In the genomic region with DNA sequence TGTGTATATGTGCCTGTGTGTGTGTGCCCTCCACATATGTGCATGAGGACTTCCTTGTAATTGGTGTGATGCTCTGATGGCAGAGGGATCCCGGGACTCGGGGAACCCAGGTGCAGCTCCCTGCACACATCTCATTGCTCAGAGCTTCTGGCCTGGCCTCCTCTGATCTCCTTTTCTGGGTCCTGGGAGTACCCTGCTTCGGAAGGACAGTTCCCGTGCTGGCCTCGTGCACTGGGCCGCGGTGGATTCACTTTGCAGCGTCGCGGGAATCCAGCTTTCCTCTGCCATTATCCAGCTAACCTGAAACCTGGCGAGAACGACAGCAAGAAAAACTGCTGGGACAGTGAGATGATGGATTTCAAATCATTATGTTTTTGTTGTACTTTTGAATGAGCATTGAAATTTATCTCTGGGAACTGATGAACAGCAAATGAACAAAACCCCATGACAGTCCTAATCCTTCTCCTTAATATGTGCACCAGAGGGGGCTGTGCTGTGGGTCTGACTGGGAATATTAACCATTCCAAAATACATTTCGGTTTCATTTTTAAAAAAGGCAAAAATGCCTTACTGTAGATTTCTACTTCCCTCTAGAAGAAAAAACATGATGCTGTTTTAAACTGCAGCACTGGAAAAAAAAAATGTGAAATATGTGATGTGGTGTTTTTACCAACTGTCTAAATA, we compare ENCODE assay signal across 12 cellular contexts.
DNase-seq lines count a peak whose midpoint lies in the region; ATAC-seq and TF ChIP-seq lines count a peak whose summit lies in the region.
"Had no signal": no experiment of that assay in that cellular context is flagged by ENCODE, and none has a peak within 500 bp of the region (broad histone marks: within the 10 kb centered on the region; RNA-seq: fewer than 3 reads in every experiment).

No MANE protein-coding gene starts in this region.

- DNase-seq in EH (ENCODE audit: low read depth), result peak; percentile 32
- DNase-seq in adipocyte (ENCODE audit: low read depth), result peak; percentile 14
- DNase-seq in fibroblast of the aortic adventitia (ENCODE audit: low read depth), result peak; percentile 35
- no peak for DNase-seq in stomach
- DNase-seq in RKO (ENCODE audit: low spot score), result no peak
- no peak for DNase-seq in effector memory CD8-positive, alpha-beta T cell
- DNase-seq: activated CD4-positive, CD25-positive, alpha-beta regulatory T cell; activated T-cell treated with anti-CD3 and anti-CD28 coated beads, Interleukin-2, amount 50 U/mL, for 4 hours; MV-4-11; NCI-H2171 had no signal

- TF ChIP-seq CTCF in fibroblast of the aortic adventitia (IDR thresholded peaks at IDR 0.05; ENCODE audit: insufficient read depth, low read length), result peak; percentile 46
- no peak for TF ChIP-seq CTCF in stomach (IDR thresholded peaks at IDR 0.05)

- peaks cover 9 to 26% of the 10 kb centered on the region in 2 donors for H3K27me3 Mint-ChIP-seq in effector memory CD8-positive, alpha-beta T cell

- H3K4me2 ChIP-seq in skeletal muscle satellite cell (ENCODE audit: low read length), result peak overlapping the region; percentile 87

- H3K9me3 ChIP-seq in adipocyte (ENCODE audit: control insufficient read depth, low read length) (no peaks in the 10 kb centered on the region), skeletal muscle satellite cell (replicated peaks; ENCODE audit: low read length) (no peaks in the 10 kb centered on the region), stomach (no peaks in the 10 kb centered on the region)

- H3K27me3 ChIP-seq in adipocyte (replicated peaks; ENCODE audit: control insufficient read depth, insufficient read depth, low read length), result peaks cover 15% of the 10 kb centered on the region
- H3K27me3 ChIP-seq in skeletal muscle satellite cell (ENCODE audit: control insufficient read depth, insufficient read depth, low read length), result no peaks in the 10 kb centered on the region
- H3K27me3 ChIP-seq in stomach, result no peaks in the 10 kb centered on the region

- no peaks in the 10 kb centered on the region for H3K9me3 Mint-ChIP-seq in effector memory CD8-positive, alpha-beta T cell
- H3K9me3 Mint-ChIP-seq: activated T-cell treated with anti-CD3 and anti-CD28 coated beads, Interleukin-2, amount 50 U/mL, for 4 hours; mesothelial cell of epicardium had no signal

- no peak overlapping the region for H3K27ac ChIP-seq in stomach

- TF ChIP-seq POLR2A in stomach (IDR thresholded peaks at IDR 0.05), result no peak

- 70 to 85% (median 79%) methylated on average over 13 of the region's 13 CpGs for WGBS in stomach, 5 donors

- H3K4me3 Mint-ChIP-seq in effector memory CD8-positive, alpha-beta T cell, result no peak overlapping the region
- H3K4me3 Mint-ChIP-seq: activated T-cell treated with anti-CD3 and anti-CD28 coated beads, Interleukin-2, amount 50 U/mL, for 4 hours; mesothelial cell of epicardium had no signal

- no peak overlapping the region for H3K27ac Mint-ChIP-seq in effector memory CD8-positive, alpha-beta T cell
- H3K27ac Mint-ChIP-seq: mesothelial cell of epicardium had no signal

- no peak for TF ChIP-seq EP300 in stomach (IDR thresholded peaks at IDR 0.05)

- peaks cover 0 to 12% of the 10 kb centered on the region in 2 donors for H3K4me1 Mint-ChIP-seq in effector memory CD8-positive, alpha-beta T cell (ENCODE audit: low read depth in 2 of 2)
- H3K4me1 Mint-ChIP-seq: mesothelial cell of epicardium had no signal

- H3K4me3 ChIP-seq in adipocyte (ENCODE audit: low read length), result peak overlapping the region; percentile 50
- peak overlapping the region; percentile 14 for H3K4me3 ChIP-seq in fibroblast of the aortic adventitia (ENCODE audit: low read depth, low read length)
- H3K4me3 ChIP-seq in skeletal muscle satellite cell (ENCODE audit: low read length), result peak overlapping the region; percentile 65
- peak overlapping the region in 2 of 4 donors; percentile 20 to 21 for H3K4me3 ChIP-seq in stomach

- H3K9ac ChIP-seq in adipocyte (ENCODE audit: low read length) (no peak overlapping the region), skeletal muscle satellite cell (ENCODE audit: low read depth, low read length) (peak overlapping the region; percentile 49)

- no peaks in the 10 kb centered on the region for H3K36me3 ChIP-seq in adipocyte (ENCODE audit: control insufficient read depth, insufficient read depth, low read length, severe bottlenecking)
- H3K36me3 ChIP-seq in skeletal muscle satellite cell (ENCODE audit: insufficient read depth, low read length), result no peaks in the 10 kb centered on the region
- no peaks in the 10 kb centered on the region for H3K36me3 ChIP-seq in stomach

- no peak for ATAC-seq in effector memory CD8-positive, alpha-beta T cell (replicated peaks)
- ATAC-seq: activated T-cell treated with anti-CD3 and anti-CD28 coated beads, Interleukin-2, amount 50 U/mL, for 4 hours had no signal

- intact Hi-C loops in stomach (cut with DNase I; ENCODE audit: low total_unique reads), result no loop called here

- peaks cover 5% of the 10 kb centered on the region for H3K4me1 ChIP-seq in adipocyte (ENCODE audit: control insufficient read depth, insufficient read depth, low read length)
- peaks cover 24% of the 10 kb centered on the region for H3K4me1 ChIP-seq in skeletal muscle satellite cell (ENCODE audit: control insufficient read depth, insufficient read depth, low read length)
- peaks cover 0 to 12% (median 0%) of the 10 kb centered on the region in 4 donors for H3K4me1 ChIP-seq in stomach

- H3K36me3 Mint-ChIP-seq in effector memory CD8-positive, alpha-beta T cell (ENCODE audit: insufficient read depth), result no peaks in the 10 kb centered on the region
- H3K36me3 Mint-ChIP-seq: mesothelial cell of epicardium had no signal

Comparison
In these comparisons a context has a peak if more than half of its experiments do, and no peak if none do; other contexts are left out.
1. DNase-seq: peak in EH (single experiment), adipocyte (single experiment) and fibroblast of the aortic adventitia (single experiment); none in stomach (single experiment), RKO (single experiment) and effector memory CD8-positive, alpha-beta T cell (0 of 3).